1 cellular context compared by ENCODE assay signal in the genomic region with DNA sequence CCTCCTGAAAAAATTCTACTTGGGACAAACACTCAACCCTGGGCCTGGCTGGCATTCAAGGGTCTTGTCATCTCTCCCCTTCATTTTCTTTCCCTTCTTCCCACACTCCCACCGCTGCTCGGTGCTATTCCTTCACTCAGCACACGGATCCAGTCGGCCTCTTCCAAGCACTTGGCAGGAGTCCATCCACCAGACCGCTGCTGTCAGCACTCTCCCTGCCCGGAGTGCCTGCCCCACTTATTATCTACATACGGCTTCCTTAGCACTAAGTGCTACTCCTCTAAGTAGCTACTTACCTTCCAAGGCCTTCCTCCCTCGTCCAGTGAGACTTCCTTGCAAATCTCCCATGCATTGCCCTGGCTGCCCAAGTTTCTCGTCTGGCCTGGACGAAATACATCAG.
TF ChIP-seq lines count a peak whose summit lies in the region.

No MANE protein-coding gene starts in this region.

TF ChIP-seq in HEK293, 187 proteins besides CTCF, POLR2A, EP300 and RAD21 (continued from another document and continues in another):
- TF ChIP-seq, protein P1, sequence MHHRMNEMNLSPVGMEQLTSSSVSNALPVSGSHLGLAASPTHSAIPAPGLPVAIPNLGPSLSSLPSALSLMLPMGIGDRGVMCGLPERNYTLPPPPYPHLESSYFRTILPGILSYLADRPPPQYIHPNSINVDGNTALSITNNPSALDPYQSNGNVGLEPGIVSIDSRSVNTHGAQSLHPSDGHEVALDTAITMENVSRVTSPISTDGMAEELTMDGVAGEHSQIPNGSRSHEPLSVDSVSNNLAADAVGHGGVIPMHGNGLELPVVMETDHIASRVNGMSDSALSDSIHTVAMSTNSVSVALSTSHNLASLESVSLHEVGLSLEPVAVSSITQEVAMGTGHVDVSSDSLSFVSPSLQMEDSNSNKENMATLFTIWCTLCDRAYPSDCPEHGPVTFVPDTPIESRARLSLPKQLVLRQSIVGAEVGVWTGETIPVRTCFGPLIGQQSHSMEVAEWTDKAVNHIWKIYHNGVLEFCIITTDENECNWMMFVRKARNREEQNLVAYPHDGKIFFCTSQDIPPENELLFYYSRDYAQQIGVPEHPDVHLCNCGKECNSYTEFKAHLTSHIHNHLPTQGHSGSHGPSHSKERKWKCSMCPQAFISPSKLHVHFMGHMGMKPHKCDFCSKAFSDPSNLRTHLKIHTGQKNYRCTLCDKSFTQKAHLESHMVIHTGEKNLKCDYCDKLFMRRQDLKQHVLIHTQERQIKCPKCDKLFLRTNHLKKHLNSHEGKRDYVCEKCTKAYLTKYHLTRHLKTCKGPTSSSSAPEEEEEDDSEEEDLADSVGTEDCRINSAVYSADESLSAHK (tag by site-specific recombination; IDR thresholded peaks at IDR 0.05), result no peak
- TF ChIP-seq ZNF426 (tag by site-specific recombination; IDR thresholded peaks at IDR 0.05) (no peak), ZNF274 (IDR thresholded peaks at IDR 0.05; ENCODE audit: low read length) (no peak), ZNF274 (tag by site-specific recombination; IDR thresholded peaks at IDR 0.05; ENCODE audit: borderline replicate concordance) (no peak), ZNF600 (tag by site-specific recombination; IDR thresholded peaks at IDR 0.05) (peak; percentile 48), ZNF112 (tag by site-specific recombination; IDR thresholded peaks at IDR 0.05) (no peak), ZNF223 (tag by site-specific recombination; IDR thresholded peaks at IDR 0.05) (no peak), ZNF433 (tag by site-specific recombination; IDR thresholded peaks at IDR 0.05; ENCODE audit: low read depth) (no peak), HOXC10 (CRISPR knock-in tag; IDR thresholded peaks at IDR 0.05) (no peak), ZNF747 (tag by site-specific recombination; IDR thresholded peaks at IDR 0.05) (no peak), TSHZ1 (tag by site-specific recombination; IDR thresholded peaks at IDR 0.05; ENCODE audit: borderline replicate concordance) (no peak), ZNF394 (tag by site-specific recombination; IDR thresholded peaks at IDR 0.05; ENCODE audit: borderline replicate concordance) (peak; percentile 89), ZFP3 (tag by site-specific recombination; IDR thresholded peaks at IDR 0.05; ENCODE audit: low read depth) (no peak), ZNF645 (tag by site-specific recombination; IDR thresholded peaks at IDR 0.05) (no peak), ZNF362 (tag by site-specific recombination; IDR thresholded peaks at IDR 0.05) (no peak), SP3 (tag by site-specific recombination; IDR thresholded peaks at IDR 0.05) (no peak), ZNF211 (tag by site-specific recombination; IDR thresholded peaks at IDR 0.05; ENCODE audit: low read depth) (no peak), GLIS1 (tag by site-specific recombination; IDR thresholded peaks at IDR 0.05) (peak; percentile 36; the same call in 1 of the 2 replicates), ZNF596 (tag by site-specific recombination; IDR thresholded peaks at IDR 0.05) (no peak), ZNF10 (tag by site-specific recombination; IDR thresholded peaks at IDR 0.05) (no peak), ZNF580 (tag by site-specific recombination; IDR thresholded peaks at IDR 0.05) (peak; percentile 80; the same call in 1 of the 2 replicates), SCRT2 (tag by site-specific recombination; IDR thresholded peaks at IDR 0.05) (no peak), ZSCAN30 (tag by site-specific recombination; IDR thresholded peaks at IDR 0.05) (0 out of 2 replicates have a peak, but pooled peaks have one; percentile 22), ZNF707 (tag by site-specific recombination; IDR thresholded peaks at IDR 0.05) (no peak), ZNF391 (tag by site-specific recombination; IDR thresholded peaks at IDR 0.05; ENCODE audit: borderline replicate concordance, low read depth) (no peak), ZFHX2 (tag by site-specific recombination; conservative IDR thresholded peaks at IDR 0.05) (peak; percentile 55), ZNF837 (tag by site-specific recombination; IDR thresholded peaks at IDR 0.05) (no peak), ZNF610 (tag by site-specific recombination; IDR thresholded peaks at IDR 0.05; ENCODE audit: borderline replicate concordance) (no peak), ZNF157 (tag by site-specific recombination; IDR thresholded peaks at IDR 0.05) (no peak), ZNF37A (tag by site-specific recombination; IDR thresholded peaks at IDR 0.05) (no peak), ZNF366 (tag by site-specific recombination; conservative IDR thresholded peaks at IDR 0.05) (peak; percentile 63; the same call in 1 of the 2 replicates), ZNF155 (tag by site-specific recombination; IDR thresholded peaks at IDR 0.05) (no peak), MEIS1 (CRISPR knock-in tag; IDR thresholded peaks at IDR 0.05; ENCODE audit: borderline replicate concordance) (no peak), REPIN1 (tag by site-specific recombination; IDR thresholded peaks at IDR 0.05; ENCODE audit: low read depth) (no peak), ZNF341 (tag by site-specific recombination; IDR thresholded peaks at IDR 0.05; ENCODE audit: low read depth) (peak; percentile 68), ZNF140 (tag by site-specific recombination; IDR thresholded peaks at IDR 0.05) (no peak), KLF1 (tag by site-specific recombination; IDR thresholded peaks at IDR 0.05) (no peak), ZNF585B (tag by site-specific recombination; IDR thresholded peaks at IDR 0.05) (no peak), ZNF571 (tag by site-specific recombination; IDR thresholded peaks at IDR 0.05) (no peak), ZNF623 (tag by site-specific recombination; IDR thresholded peaks at IDR 0.05) (no peak), ZNF621 (tag by site-specific recombination; IDR thresholded peaks at IDR 0.05) (no peak), ZNF658 (tag by site-specific recombination; IDR thresholded peaks at IDR 0.05) (no peak), ZSCAN4 (tag by site-specific recombination; IDR thresholded peaks at IDR 0.05) (no peak)
- TF ChIP-seq, protein P2, sequence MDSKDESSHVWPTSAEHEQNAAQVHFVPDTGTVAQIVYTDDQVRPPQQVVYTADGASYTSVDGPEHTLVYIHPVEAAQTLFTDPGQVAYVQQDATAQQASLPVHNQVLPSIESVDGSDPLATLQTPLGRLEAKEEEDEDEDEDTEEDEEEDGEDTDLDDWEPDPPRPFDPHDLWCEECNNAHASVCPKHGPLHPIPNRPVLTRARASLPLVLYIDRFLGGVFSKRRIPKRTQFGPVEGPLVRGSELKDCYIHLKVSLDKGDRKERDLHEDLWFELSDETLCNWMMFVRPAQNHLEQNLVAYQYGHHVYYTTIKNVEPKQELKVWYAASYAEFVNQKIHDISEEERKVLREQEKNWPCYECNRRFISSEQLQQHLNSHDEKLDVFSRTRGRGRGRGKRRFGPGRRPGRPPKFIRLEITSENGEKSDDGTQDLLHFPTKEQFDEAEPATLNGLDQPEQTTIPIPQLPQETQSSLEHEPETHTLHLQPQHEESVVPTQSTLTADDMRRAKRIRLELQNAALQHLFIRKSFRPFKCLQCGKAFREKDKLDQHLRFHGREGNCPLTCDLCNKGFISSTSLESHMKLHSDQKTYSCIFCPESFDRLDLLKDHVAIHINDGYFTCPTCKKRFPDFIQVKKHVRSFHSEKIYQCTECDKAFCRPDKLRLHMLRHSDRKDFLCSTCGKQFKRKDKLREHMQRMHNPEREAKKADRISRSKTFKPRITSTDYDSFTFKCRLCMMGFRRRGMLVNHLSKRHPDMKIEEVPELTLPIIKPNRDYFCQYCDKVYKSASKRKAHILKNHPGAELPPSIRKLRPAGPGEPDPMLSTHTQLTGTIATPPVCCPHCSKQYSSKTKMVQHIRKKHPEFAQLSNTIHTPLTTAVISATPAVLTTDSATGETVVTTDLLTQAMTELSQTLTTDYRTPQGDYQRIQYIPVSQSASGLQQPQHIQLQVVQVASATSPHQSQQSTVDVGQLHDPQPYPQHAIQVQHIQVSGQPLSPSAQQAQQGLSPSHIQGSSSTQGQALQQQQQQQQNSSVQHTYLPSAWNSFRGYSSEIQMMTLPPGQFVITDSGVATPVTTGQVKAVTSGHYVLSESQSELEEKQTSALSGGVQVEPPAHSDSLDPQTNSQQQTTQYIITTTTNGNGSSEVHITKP (tag by site-specific recombination; IDR thresholded peaks at IDR 0.05), result peak; percentile 37; the same call in 1 of the 2 replicates
- TF ChIP-seq, protein P3, sequence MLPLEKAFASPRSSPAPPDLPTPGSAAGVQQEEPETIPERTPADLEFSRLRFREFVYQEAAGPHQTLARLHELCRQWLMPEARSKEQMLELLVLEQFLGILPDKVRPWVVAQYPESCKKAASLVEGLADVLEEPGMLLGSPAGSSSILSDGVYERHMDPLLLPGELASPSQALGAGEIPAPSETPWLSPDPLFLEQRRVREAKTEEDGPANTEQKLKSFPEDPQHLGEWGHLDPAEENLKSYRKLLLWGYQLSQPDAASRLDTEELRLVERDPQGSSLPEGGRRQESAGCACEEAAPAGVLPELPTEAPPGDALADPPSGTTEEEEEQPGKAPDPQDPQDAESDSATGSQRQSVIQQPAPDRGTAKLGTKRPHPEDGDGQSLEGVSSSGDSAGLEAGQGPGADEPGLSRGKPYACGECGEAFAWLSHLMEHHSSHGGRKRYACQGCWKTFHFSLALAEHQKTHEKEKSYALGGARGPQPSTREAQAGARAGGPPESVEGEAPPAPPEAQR (tag by site-specific recombination; IDR thresholded peaks at IDR 0.05), result no peak
- TF ChIP-seq, protein P4, sequence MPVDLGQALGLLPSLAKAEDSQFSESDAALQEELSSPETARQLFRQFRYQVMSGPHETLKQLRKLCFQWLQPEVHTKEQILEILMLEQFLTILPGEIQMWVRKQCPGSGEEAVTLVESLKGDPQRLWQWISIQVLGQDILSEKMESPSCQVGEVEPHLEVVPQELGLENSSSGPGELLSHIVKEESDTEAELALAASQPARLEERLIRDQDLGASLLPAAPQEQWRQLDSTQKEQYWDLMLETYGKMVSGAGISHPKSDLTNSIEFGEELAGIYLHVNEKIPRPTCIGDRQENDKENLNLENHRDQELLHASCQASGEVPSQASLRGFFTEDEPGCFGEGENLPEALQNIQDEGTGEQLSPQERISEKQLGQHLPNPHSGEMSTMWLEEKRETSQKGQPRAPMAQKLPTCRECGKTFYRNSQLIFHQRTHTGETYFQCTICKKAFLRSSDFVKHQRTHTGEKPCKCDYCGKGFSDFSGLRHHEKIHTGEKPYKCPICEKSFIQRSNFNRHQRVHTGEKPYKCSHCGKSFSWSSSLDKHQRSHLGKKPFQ (tag by site-specific recombination; IDR thresholded peaks at IDR 0.05), result no peak
